Comparison of ENCODE assay signal across 8 cellular contexts in genomic region chr3:18988619-18989229, GRCh38.
A peak's percentile ranks its signal among the peaks of the same experiment; 100 is the strongest.
DNase-seq lines count a peak whose midpoint lies in the region; ATAC-seq and TF ChIP-seq lines count a peak whose summit lies in the region.

No MANE protein-coding gene starts in this region.

- peaks cover 7% of the 10 kb centered on the region for H3K4me1 Mint-ChIP-seq in activated T-helper 17 cell treated with anti-CD3 and anti-CD28 coated beads, Interleukin-2, amount 50 U/mL, for 72 hours

- intact Hi-C loops in heart right ventricle (cut with DNase I) (loop anchor here in 5 of 10 donors (2.0 to 10.0 kb wide), 4 partner anchors 424 to 434 kb away; no protein-coding TSS in a partner anchor), upper lobe of right lung (cut with DNase I) (no loop called here)

- no peak overlapping the region for H3K4me3 ChIP-seq in heart right ventricle
- no peak overlapping the region for H3K4me3 ChIP-seq in right atrium auricular region
- no peak overlapping the region for H3K4me3 ChIP-seq in upper lobe of right lung

- H3K27ac Mint-ChIP-seq in activated T-helper 17 cell treated with anti-CD3 and anti-CD28 coated beads, Interleukin-2, amount 50 U/mL, for 72 hours: peak overlapping the region; percentile 40

- TF ChIP-seq CTCF in heart right ventricle (IDR thresholded peaks at IDR 0.05) (peak; percentile 10 to 61 (median 51)), right atrium auricular region (IDR thresholded peaks at IDR 0.05) (peak in 1 of 2 donors; percentile 60), upper lobe of right lung (IDR thresholded peaks at IDR 0.05) (peak; percentile 49)

- no peaks in the 10 kb centered on the region for H3K9me3 ChIP-seq in heart right ventricle
- no peaks in the 10 kb centered on the region for H3K9me3 ChIP-seq in right atrium auricular region
- no peaks in the 10 kb centered on the region for H3K9me3 ChIP-seq in upper lobe of right lung

- no peaks in the 10 kb centered on the region for H3K4me1 ChIP-seq in heart right ventricle
- no peaks in the 10 kb centered on the region for H3K4me1 ChIP-seq in right atrium auricular region
- H3K4me1 ChIP-seq in upper lobe of right lung: no peaks in the 10 kb centered on the region

- 6 to 7% methylated on average over 4 of the region's 4 CpGs for WGBS in heart right ventricle, 2 donors

- ATAC-seq in heart right ventricle (no peak), upper lobe of right lung (no peak), HG02852 (IDR thresholded peaks at IDR 0.05; ENCODE audit: unreplicated experiment) (no peak)
- peak; percentile 44 for ATAC-seq in activated T-helper 17 cell treated with anti-CD3 and anti-CD28 coated beads, Interleukin-2, amount 50 U/mL, for 72 hours (replicated peaks)

- H3K36me3 ChIP-seq in heart right ventricle (no peaks in the 10 kb centered on the region), right atrium auricular region (no peaks in the 10 kb centered on the region), upper lobe of right lung (no peaks in the 10 kb centered on the region)

- H3K27ac ChIP-seq in heart right ventricle (no peak overlapping the region), right atrium auricular region (no peak overlapping the region), upper lobe of right lung (no peak overlapping the region)

- H3K4me3 Mint-ChIP-seq in activated T-helper 17 cell treated with anti-CD3 and anti-CD28 coated beads, Interleukin-2, amount 50 U/mL, for 72 hours: peak overlapping the region; percentile 70

- H3K36me3 Mint-ChIP-seq in activated T-helper 17 cell treated with anti-CD3 and anti-CD28 coated beads, Interleukin-2, amount 50 U/mL, for 72 hours (ENCODE audit: low read depth): no peaks in the 10 kb centered on the region

- DNase-seq in heart right ventricle (no peak), right atrium auricular region (ENCODE audit: low spot score) (no peak), NCI-H2081 treated with DMSO at 0.1 percent for 48 hours (lab: John Stamatoyannopoulos, UW) (peak; percentile 8), iris pigment epithelial cell (ENCODE audit: low read depth) (peak; percentile 4), upper lobe of right lung (no peak), EL (no peak)

- no peaks in the 10 kb centered on the region for H3K27me3 ChIP-seq in heart right ventricle
- no peaks in the 10 kb centered on the region for H3K27me3 ChIP-seq in right atrium auricular region
- H3K27me3 ChIP-seq in upper lobe of right lung: no peaks in the 10 kb centered on the region

- peaks cover 24% of the 10 kb centered on the region for H3K27me3 Mint-ChIP-seq in activated T-helper 17 cell treated with anti-CD3 and anti-CD28 coated beads, Interleukin-2, amount 50 U/mL, for 72 hours

- H3K9me3 Mint-ChIP-seq in activated T-helper 17 cell treated with anti-CD3 and anti-CD28 coated beads, Interleukin-2, amount 50 U/mL, for 72 hours: no peaks in the 10 kb centered on the region

Comparison
In these comparisons a context has a peak if more than half of its experiments do, and no peak if none do; other contexts are left out.
1. DNase-seq: peak in NCI-H2081 treated with DMSO at 0.1 percent for 48 hours (single experiment) and iris pigment epithelial cell (single experiment); none in heart right ventricle (0 of 2), right atrium auricular region (single experiment), upper lobe of right lung (single experiment) and EL (single experiment).